22 cellular contexts compared by ENCODE assay signal in genomic region chr3:127986803-127987202, GRCh38.
DNase-seq lines count a peak whose midpoint lies in the region; ATAC-seq lines count a peak whose summit lies in the region.
"Had no signal": no experiment of that assay in that cellular context is flagged by ENCODE, and none has a peak within 500 bp of the region (broad histone marks: within the 10 kb centered on the region; RNA-seq: fewer than 3 reads in every experiment).

No MANE protein-coding gene starts in this region.

- H3K9me3 Mint-ChIP-seq in activated naive CD4-positive, alpha-beta T cell treated with anti-CD3 and anti-CD28 coated beads, Interleukin-2, amount 50 U/mL, for 72 hours, result no peaks in the 10 kb centered on the region
- H3K9me3 Mint-ChIP-seq: CD4-positive, alpha-beta memory T cell had no signal

- DNase-seq in cardiac septum (ENCODE audit: low spot score), result peak; percentile 83
- DNase-seq in left ventricle myocardium superior, result peak; percentile 68
- peak; percentile 6 for DNase-seq in mucosa of gallbladder (ENCODE audit: low spot score)
- no peak for DNase-seq in islet precursor cell
- no peak for DNase-seq in activated naive CD4-positive, alpha-beta T cell treated with anti-CD3 and anti-CD28 coated beads, Interleukin-2, amount 50 U/mL, for 72 hours (ENCODE audit: low spot score in 2 of 2)
- DNase-seq: C1 segment of cervical spinal cord; CD4-positive, alpha-beta memory T cell; COR-L47; DMS53; GM23248; H7; IMR-90; KG1; MM.1S; NCI-H2029 treated with DMSO at 0.1 percent for 48 hours; NCI-H226; NCI-H510A; NCI-H69; SIG-M5 had no signal

- H3K36me3 ChIP-seq in skeletal muscle tissue (ENCODE audit: control insufficient read depth in 3 of 3, insufficient read depth in 3 of 3, low read length in 3 of 3), result peaks cover 6 to 14% (median 11%) of the 10 kb centered on the region in 3 donors

- no peak overlapping the region for H3K4me3 ChIP-seq in skeletal muscle tissue (ENCODE audit: low read length in 3 of 3)
- H3K4me3 ChIP-seq: GM23248, SK-N-MC had no signal

- ATAC-seq in left ventricle myocardium superior (peak; percentile 83), HG02870 (IDR thresholded peaks at IDR 0.05; ENCODE audit: unreplicated experiment) (no peak)
- ATAC-seq in activated naive CD4-positive, alpha-beta T cell treated with anti-CD3 and anti-CD28 coated beads, Interleukin-2, amount 50 U/mL, for 72 hours, result no peak

- no peak overlapping the region for H3K27ac Mint-ChIP-seq in activated naive CD4-positive, alpha-beta T cell treated with anti-CD3 and anti-CD28 coated beads, Interleukin-2, amount 50 U/mL, for 72 hours

- H3K36me3 Mint-ChIP-seq in activated naive CD4-positive, alpha-beta T cell treated with anti-CD3 and anti-CD28 coated beads, Interleukin-2, amount 50 U/mL, for 72 hours, result no peaks in the 10 kb centered on the region

- H3K27ac ChIP-seq in skeletal muscle tissue (ENCODE audit: low read depth, low read length), result peak overlapping the region; percentile 51
- H3K27ac ChIP-seq: GM23248, SK-N-MC had no signal

- peaks cover 23 to 57% (median 46%) of the 10 kb centered on the region in 3 donors for H3K4me1 ChIP-seq in skeletal muscle tissue (ENCODE audit: control insufficient read depth in 3 of 3, insufficient read depth in 3 of 3, low read length in 3 of 3)

- intact Hi-C loops in cardiac septum (cut with DNase I), result no loop called here
- intact Hi-C loops in left ventricle myocardium superior (cut with micrococcal nuclease), result no loop called here

- H3K9me3 ChIP-seq in skeletal muscle tissue (ENCODE audit: control insufficient read depth in 3 of 3, low read length in 3 of 3), result no peaks in the 10 kb centered on the region

- H3K9ac ChIP-seq in skeletal muscle tissue (ENCODE audit: low read depth in 1 of 3, low read length in 3 of 3), result peak overlapping the region in 1 of 3 donors; percentile 3
- H3K9ac ChIP-seq: GM23248 had no signal

- no peaks in the 10 kb centered on the region for H3K27me3 ChIP-seq in skeletal muscle tissue (ENCODE audit: control insufficient read depth in 3 of 3, insufficient read depth in 3 of 3, low read length in 3 of 3)

Comparison
In these comparisons a context has a peak if more than half of its experiments do, and no peak if none do; other contexts are left out.
1. DNase-seq: peak in cardiac septum (single experiment), left ventricle myocardium superior (single experiment) and mucosa of gallbladder (single experiment); none in islet precursor cell (single experiment) and activated naive CD4-positive, alpha-beta T cell treated with anti-CD3 and anti-CD28 coated beads, Interleukin-2, amount 50 U/mL, for 72 hours (0 of 2).